ENCODE assay signal across 8 cellular contexts in the genomic region with DNA sequence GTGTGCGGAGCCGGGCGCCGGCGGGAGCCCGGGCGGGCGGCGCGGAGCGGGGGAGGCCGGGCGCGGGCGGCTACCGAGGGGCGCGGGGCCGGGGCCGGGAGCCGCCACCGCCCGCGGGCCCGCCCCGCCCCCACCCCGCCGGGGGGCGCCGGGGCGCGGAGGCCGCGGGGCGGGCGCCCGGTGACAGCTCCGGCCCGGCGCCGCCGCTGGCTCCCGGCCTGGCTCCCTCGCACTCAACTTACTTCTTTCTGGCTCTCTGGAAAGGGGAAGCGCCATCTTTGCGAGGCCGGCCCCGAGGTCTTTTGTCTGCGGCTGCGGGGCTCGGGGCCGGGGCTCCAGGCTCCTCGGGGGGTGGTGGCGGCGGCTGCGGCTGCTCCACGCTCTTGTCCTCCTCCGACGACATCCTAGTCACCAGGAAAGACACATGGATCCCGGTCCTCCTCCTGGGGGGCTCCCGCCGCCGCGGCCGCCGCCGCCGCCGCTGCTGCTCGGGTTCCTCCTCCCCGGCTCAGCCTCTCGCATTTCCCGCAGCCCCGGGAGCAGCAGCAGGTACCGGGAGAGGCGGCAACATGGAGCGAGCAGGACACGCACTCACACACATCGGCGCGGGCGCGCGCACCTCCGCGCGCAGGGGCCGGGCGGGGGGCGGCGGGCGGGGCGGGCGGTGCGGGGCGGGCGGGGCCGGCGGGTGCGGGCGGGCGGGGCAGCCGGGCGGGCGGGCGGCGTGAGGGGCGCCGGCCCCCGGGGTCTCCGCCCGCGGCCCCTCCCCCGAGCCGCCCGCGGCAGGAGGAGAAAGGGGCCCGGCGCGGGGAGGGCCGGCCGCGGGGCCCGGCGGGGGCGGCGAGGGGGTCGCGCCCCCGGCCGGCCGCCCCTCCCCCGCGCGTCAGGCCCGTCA. TPM values are rescaled to one million over a fixed set of nuclear protein-coding genes. Genes with fewer than 3 reads are reported as not detected.
DNase-seq lines count a peak whose midpoint lies in the region; TF ChIP-seq lines count a peak whose summit lies in the region.

A gene (minus strand): TSS at position 620 of the 895 bp plus-strand sequence. CDS start 217 bp downstream, at position 403.

- H3K4me3 Mint-ChIP-seq in brain: peak within 1 kb of the TSS; percentile 94 to 99 (median 98)

- no peaks in the 10 kb centered on the region for H3K9me3 Mint-ChIP-seq in brain

- no peak for TF ChIP-seq CTCF in brain (conservative IDR thresholded peaks at IDR 0.05)

- TF ChIP-seq POLR2A in GM18951 (IDR thresholded peaks at IDR 0.05; ENCODE audit: extremely low read depth, insufficient read depth, insufficient read length): peak; percentile 56

- H3K9me3 ChIP-seq in HUES48 (ENCODE audit: control insufficient read depth, insufficient read depth, low read length): no peaks in the 10 kb centered on the region
- H3K9me3 ChIP-seq in iPS-20b (ENCODE audit: insufficient read depth, low read depth, low read length): no peaks in the 10 kb centered on the region
- no peaks in the 10 kb centered on the region for H3K9me3 ChIP-seq in skeletal muscle satellite cell (replicated peaks; ENCODE audit: low read length)

- H3K9ac ChIP-seq in HUES48 (ENCODE audit: low read depth, low read length) (peak within 1 kb of the TSS; percentile 51; the same call in 1 of the 2 replicates), iPS-20b (ENCODE audit: low read depth, low read length) (peak within 1 kb of the TSS; percentile 69; the same call in 1 of the 2 replicates), skeletal muscle satellite cell (ENCODE audit: low read depth, low read length) (peak within 1 kb of the TSS; percentile 86)

- DNase-seq in ACHN (peak; percentile 66), T-helper 9 cell (peak; percentile 49), superior temporal gyrus (ENCODE audit: extremely low spot score) (no peak)

- peaks cover 49% of the 10 kb centered on the region for H3K4me1 Mint-ChIP-seq in brain

- in situ Hi-C loops in ACHN (cut with HindIII; ENCODE audit: low pct_ligation_motif_present, low pct_unique_long_range_greater_than_20kb, low sequenced_read_pairs): no loop called here
- in situ Hi-C loops in GM18951 (cut with MboI; ENCODE audit: low sequenced_read_pairs, unreplicated experiment): no loop called here

- H3K27me3 ChIP-seq in HUES48 (ENCODE audit: control insufficient read depth, insufficient read depth, low read length) (peaks cover 3% of the 10 kb centered on the region; the same call in 1 of the 2 replicates), iPS-20b (ENCODE audit: insufficient read depth, low read length) (peaks cover 24% of the 10 kb centered on the region), skeletal muscle satellite cell (ENCODE audit: control insufficient read depth, insufficient read depth, low read length) (no peaks in the 10 kb centered on the region)

- H3K36me3 ChIP-seq in HUES48 (ENCODE audit: control insufficient read depth, insufficient read depth, low read length): no peaks in the 10 kb centered on the region
- H3K36me3 ChIP-seq in iPS-20b (ENCODE audit: insufficient read depth, low read depth, low read length): no peaks in the 10 kb centered on the region
- H3K36me3 ChIP-seq in skeletal muscle satellite cell (ENCODE audit: insufficient read depth, low read length): no peaks in the 10 kb centered on the region

- H3K27ac ChIP-seq in HUES48 (ENCODE audit: low read depth, low read length) (peak within 1 kb of the TSS; percentile 90), iPS-20b (ENCODE audit: low read length) (no peak within 1 kb of the TSS)

- peaks cover 3% of the 10 kb centered on the region for H3K36me3 Mint-ChIP-seq in brain

- H3K27ac Mint-ChIP-seq in brain: peak within 1 kb of the TSS; percentile 96 to 99 (median 98)

- H3K27me3 Mint-ChIP-seq in brain: peaks cover 12% of the 10 kb centered on the region

- H3K4me1 ChIP-seq in HUES48 (ENCODE audit: control insufficient read depth, insufficient read depth, low read length): peaks cover 20% of the 10 kb centered on the region
- peaks cover 5% of the 10 kb centered on the region; the same call in 1 of the 2 replicates for H3K4me1 ChIP-seq in iPS-20b (ENCODE audit: insufficient read depth, low read length)
- peaks cover 9% of the 10 kb centered on the region for H3K4me1 ChIP-seq in skeletal muscle satellite cell (ENCODE audit: control insufficient read depth, insufficient read depth, low read length)

- H3K4me2 ChIP-seq in skeletal muscle satellite cell (ENCODE audit: low read length): peak within 1 kb of the TSS; percentile 98

- H3K4me3 ChIP-seq in HUES48 (ENCODE audit: low read depth, low read length): peak within 1 kb of the TSS; percentile 85
- H3K4me3 ChIP-seq in iPS-20b (ENCODE audit: low read length): peak within 1 kb of the TSS; percentile 81
- H3K4me3 ChIP-seq in skeletal muscle satellite cell (ENCODE audit: low read length): peak within 1 kb of the TSS; percentile 87

RNA-seq across cellular contexts. Expression of the gene that starts here (rescaled TPM):
- 20.3 TPM for polyA plus RNA-seq in brain (ENCODE audit: insufficient read depth, low read depth, low replicate concordance)
- 21.8 and 25.6 TPM in 2 replicates for total RNA-seq in skeletal muscle satellite cell (2012; rRNA removed)
